Comparison of ENCODE assay signal across 21 cellular contexts in genomic region chr1:159207774-159208459, GRCh38. TPM values are rescaled to one million over a fixed set of nuclear protein-coding genes. Genes with fewer than 3 reads are reported as not detected.
DNase-seq lines count a peak whose midpoint lies in the region; ATAC-seq and TF ChIP-seq lines count a peak whose summit lies in the region.
"Had no signal": no experiment of that assay in that cellular context is flagged by ENCODE, and none has a peak within 500 bp of the region (broad histone marks: within the 10 kb centered on the region; RNA-seq: fewer than 3 reads in every experiment).

No MANE protein-coding gene starts in this region.

- intact Hi-C loops in posterior vena cava (cut with DNase I), result no loop called here

- H3K36me3 ChIP-seq in mesendoderm (ENCODE audit: control insufficient read depth, insufficient read depth, low read length), result no peaks in the 10 kb centered on the region
- H3K36me3 ChIP-seq: tibial artery had no signal

- H2BK120ac ChIP-seq in mesendoderm (ENCODE audit: low read depth, low read length), result no peak overlapping the region

- H2BK5ac ChIP-seq in mesendoderm (ENCODE audit: low read length), result no peak overlapping the region

- no peak overlapping the region for H3K4ac ChIP-seq in mesendoderm (ENCODE audit: low read depth, low read length)

- no peak overlapping the region for H2AK5ac ChIP-seq in mesendoderm (ENCODE audit: low read length)

- no peak for TF ChIP-seq CTCF in coronary artery (IDR thresholded peaks at IDR 0.05)

- H3K9ac ChIP-seq in mesendoderm (ENCODE audit: low read length), result no peak overlapping the region

- DNase-seq in D341Med (ENCODE audit: low spot score), result peak; percentile 67
- peak; percentile 24 for DNase-seq in NCI-H1092 (lab: John Stamatoyannopoulos, UW)
- DNase-seq in coronary artery (ENCODE audit: low spot score), result no peak
- peak; percentile 52 for DNase-seq in mesendoderm
- no peak for DNase-seq in stimulated activated CD4-positive, alpha-beta T cell treated with anti-CD3 and anti-CD28 coated beads, Interleukin-12 subunit alpha, Interleukin-12 subunit beta, amount 100 ng/mL, for 4 hours
- DNase-seq in posterior vena cava (ENCODE audit: low spot score), result no peak
- DNase-seq: activated CD4-positive, alpha-beta T cell treated with anti-CD3 and anti-CD28 coated beads for 48 hours; activated naive CD8-positive, alpha-beta T cell treated with anti-CD3 and anti-CD28 coated beads, Interleukin-2, amount 10 ng/mL, durations not matched to agents 7 days and 5 days; COR-L47; GF-D8; left cardiac atrium; naive B cell; NCI-H2029; right cardiac atrium; stimulated activated CD4-positive, alpha-beta T cell treated with anti-CD3 and anti-CD28 coated beads, Interleukin-2, amount 100 ng/mL, for 24 hours; stimulated activated CD8-positive, alpha-beta memory T cell treated with anti-CD3 and anti-CD28 coated beads, Interleukin-4, amount 100 ng/mL, for 48 hours; tibial artery had no signal

- ATAC-seq in GM18520 (IDR thresholded peaks at IDR 0.05; ENCODE audit: unreplicated experiment) (no peak), HG03460 (IDR thresholded peaks at IDR 0.05; ENCODE audit: unreplicated experiment) (no peak)
- ATAC-seq: left cardiac atrium, right cardiac atrium had no signal

- H3K4me3 ChIP-seq in coronary artery, result peak overlapping the region; percentile 28
- H3K4me3 ChIP-seq in mesendoderm (ENCODE audit: low read length), result no peak overlapping the region

- H3K4me1 ChIP-seq in mesendoderm (ENCODE audit: control insufficient read depth, low read depth, low read length), result peaks cover 1% of the 10 kb centered on the region
- H3K4me1 ChIP-seq: tibial artery had no signal

- no peak overlapping the region for H3K56ac ChIP-seq in mesendoderm (ENCODE audit: low read length)

- H4K5ac ChIP-seq in mesendoderm (ENCODE audit: low read length), result no peak overlapping the region

- H4K8ac ChIP-seq in mesendoderm (ENCODE audit: low read depth, low read length), result no peak overlapping the region

- no peak overlapping the region for H3K18ac ChIP-seq in mesendoderm (ENCODE audit: low read length)

- no peak overlapping the region for H2BK15ac ChIP-seq in mesendoderm (replicated peaks; ENCODE audit: low read depth)

- no peak overlapping the region for H3K4me2 ChIP-seq in mesendoderm (ENCODE audit: low read length)

- H3K27ac ChIP-seq in coronary artery (no peak overlapping the region), mesendoderm (ENCODE audit: low read depth, low read length) (no peak overlapping the region)
- H3K27ac ChIP-seq: tibial artery had no signal

- no peak overlapping the region for H3K23ac ChIP-seq in mesendoderm (ENCODE audit: low read length)

- no peaks in the 10 kb centered on the region for H3K27me3 ChIP-seq in mesendoderm (ENCODE audit: insufficient read depth, low read length, poor library complexity)

- no CpG with 5 or more reads among the region's 11 CpGs for WGBS in mesendoderm (ENCODE audit: extremely low coverage, insufficient coverage, low lambda C conversion rate)

- H3K79me2 ChIP-seq in mesendoderm (ENCODE audit: control insufficient read depth, insufficient read depth, low read length), result no peaks in the 10 kb centered on the region

- H3K79me1 ChIP-seq in mesendoderm (ENCODE audit: low read length), result no peaks in the 10 kb centered on the region

RNA-seq across cellular contexts. Expression of gene ACKR1, which starts 3.2 kb away (rescaled TPM):
- polyA plus RNA-seq in mesendoderm (2013, experiment 1 of 2), result 0.25 TPM
- polyA plus RNA-seq in mesendoderm (2013, experiment 2 of 2), result 0.13 TPM
- 100 to 1,000 TPM; 110 TPM for total RNA-seq in posterior vena cava
- total RNA-seq: activated naive CD8-positive, alpha-beta T cell treated with anti-CD3 and anti-CD28 coated beads, Interleukin-2, amount 10 ng/mL, durations not matched to agents 7 days and 5 days; M059J; T-helper 2 cell treated with Interferon-gamma antibody and Interleukin-4, amounts not matched to agents 100 ng/mL and 5 ng/mL, for 36 hours had no signal

RNA-seq across cellular contexts. Expression of gene CADM3, which starts 36.5 kb away (rescaled TPM):
- polyA plus RNA-seq in mesendoderm (2013, experiment 1 of 2), result 2.1 TPM
- polyA plus RNA-seq in mesendoderm (2013, experiment 2 of 2), result 2.2 TPM
- total RNA-seq in posterior vena cava, result 10 to 100 TPM in 1 of 2 donors, 1 to 10 TPM in 1; 6.8 to 45.0 TPM
- total RNA-seq: activated naive CD8-positive, alpha-beta T cell treated with anti-CD3 and anti-CD28 coated beads, Interleukin-2, amount 10 ng/mL, durations not matched to agents 7 days and 5 days; T-helper 2 cell treated with Interferon-gamma antibody and Interleukin-4, amounts not matched to agents 100 ng/mL and 5 ng/mL, for 36 hours had no signal

Comparison
In these comparisons a context has a peak if more than half of its experiments do, and no peak if none do; other contexts are left out.
1. DNase-seq: peak in D341Med (single experiment), NCI-H1092 (single experiment) and mesendoderm (single experiment); none in coronary artery (single experiment), stimulated activated CD4-positive, alpha-beta T cell treated with anti-CD3 and anti-CD28 coated beads, Interleukin-12 subunit alpha, Interleukin-12 subunit beta, amount 100 ng/mL, for 4 hours (single experiment) and posterior vena cava (single experiment).